13 cellular contexts compared by ENCODE assay signal in genomic region chr1:225691377-225691776, GRCh38. TPM values are rescaled to one million over a fixed set of nuclear protein-coding genes. Genes with fewer than 3 reads are reported as not detected.
DNase-seq lines count a peak whose midpoint lies in the region; ATAC-seq and TF ChIP-seq lines count a peak whose summit lies in the region.
"Had no signal": no experiment of that assay in that cellular context is flagged by ENCODE, and none has a peak within 500 bp of the region (broad histone marks: within the 10 kb centered on the region; RNA-seq: fewer than 3 reads in every experiment).

No MANE protein-coding gene starts in this region.

- no peaks in the 10 kb centered on the region for H3F3A ChIP-seq in GM23338 (replicated peaks; ENCODE audit: low read depth)
- H3F3A ChIP-seq in smooth muscle cell (ENCODE audit: low read depth): peaks cover 16% of the 10 kb centered on the region

- CTCF ChIA-PET in activated CD8-positive, alpha-beta memory T cell treated with anti-CD3 and anti-CD28 coated beads, Interleukin-2, amount 10 ng/mL, durations not matched to agents 7 days and 5 days (lab: Charles Lee): no interaction called here

- H3K36me3 Mint-ChIP-seq in GM23338 (ENCODE audit: low read depth) (no peaks in the 10 kb centered on the region; the same call in 2 of the 3 replicates), progenitor cell of endocrine pancreas (ENCODE audit: insufficient read depth) (no peaks in the 10 kb centered on the region)
- H3K36me3 Mint-ChIP-seq in activated CD8-positive, alpha-beta memory T cell treated with anti-CD3 and anti-CD28 coated beads, Interleukin-2, amount 10 ng/mL, durations not matched to agents 7 days and 5 days: no peaks in the 10 kb centered on the region
- H3K36me3 Mint-ChIP-seq: activated naive CD8-positive, alpha-beta T cell treated with anti-CD3 and anti-CD28 coated beads, Interleukin-2, amount 10 ng/mL, durations not matched to agents 7 days and 5 days had no signal

- H3K9me3 Mint-ChIP-seq in GM23338 (peaks cover 12% of the 10 kb centered on the region; the same call in 2 of the 3 replicates), progenitor cell of endocrine pancreas (ENCODE audit: low read depth) (peaks cover 11% of the 10 kb centered on the region)
- no peaks in the 10 kb centered on the region for H3K9me3 Mint-ChIP-seq in activated CD8-positive, alpha-beta memory T cell treated with anti-CD3 and anti-CD28 coated beads, Interleukin-2, amount 10 ng/mL, durations not matched to agents 7 days and 5 days (ENCODE audit: low read depth)
- H3K9me3 Mint-ChIP-seq: activated naive CD8-positive, alpha-beta T cell treated with anti-CD3 and anti-CD28 coated beads, Interleukin-2, amount 10 ng/mL, durations not matched to agents 7 days and 5 days had no signal

- H3K9me2 ChIP-seq in GM23338 (ENCODE audit: insufficient read depth): peaks cover 7% of the 10 kb centered on the region; the same call in 1 of the 2 replicates

- 54% methylated on average over 2 of the region's 2 CpGs for WGBS in smooth muscle cell (ENCODE audit: low lambda C conversion rate)

- no peak overlapping the region for H3K4me3 Mint-ChIP-seq in GM23338
- no peak overlapping the region for H3K4me3 Mint-ChIP-seq in progenitor cell of endocrine pancreas (ENCODE audit: low read depth)
- no peak overlapping the region for H3K4me3 Mint-ChIP-seq in activated CD8-positive, alpha-beta memory T cell treated with anti-CD3 and anti-CD28 coated beads, Interleukin-2, amount 10 ng/mL, durations not matched to agents 7 days and 5 days
- H3K4me3 Mint-ChIP-seq: activated naive CD8-positive, alpha-beta T cell treated with anti-CD3 and anti-CD28 coated beads, Interleukin-2, amount 10 ng/mL, durations not matched to agents 7 days and 5 days; naive thymus-derived CD4-positive, alpha-beta T cell had no signal

- H3K9ac ChIP-seq in smooth muscle cell (ENCODE audit: low read depth): peak overlapping the region; percentile 82

- no peak overlapping the region for H3K4me2 ChIP-seq in GM23338
- peak overlapping the region; percentile 78 for H3K4me2 ChIP-seq in smooth muscle cell

- ATAC-seq in GM23338 (no peak), GM19397 (IDR thresholded peaks at IDR 0.05; ENCODE audit: unreplicated experiment) (no peak)
- ATAC-seq in activated CD8-positive, alpha-beta memory T cell treated with anti-CD3 and anti-CD28 coated beads, Interleukin-2, amount 10 ng/mL, durations not matched to agents 7 days and 5 days: no peak
- ATAC-seq: naive thymus-derived CD4-positive, alpha-beta T cell had no signal

- H3K27ac ChIP-seq in GM23338 (ENCODE audit: low read depth) (no peak overlapping the region), right atrium auricular region (peak overlapping the region; percentile 8 to 21), smooth muscle cell (ENCODE audit: low read depth) (peak overlapping the region; percentile 96)

- H2AFZ ChIP-seq in GM23338: peak overlapping the region; percentile 29; the same call in 1 of the 2 replicates
- H2AFZ ChIP-seq in smooth muscle cell (ENCODE audit: low read depth): peak overlapping the region; percentile 34

- H3K27me3 ChIP-seq in GM23338 (ENCODE audit: insufficient read depth) (no peaks in the 10 kb centered on the region), right atrium auricular region (no peaks in the 10 kb centered on the region), smooth muscle cell (ENCODE audit: low read depth) (no peaks in the 10 kb centered on the region)

- no peak for DNase-seq in GM23338 (ENCODE audit: low spot score)
- peak; percentile 61 for DNase-seq in SHP77 treated with DMSO at 0.1 percent for 48 hours (lab: John Stamatoyannopoulos, UW)
- DNase-seq in right atrium auricular region (ENCODE audit: low spot score): peak; percentile 36
- DNase-seq in smooth muscle cell (lab: John Stamatoyannopoulos, UW; ENCODE audit: unreplicated experiment): no peak
- DNase-seq in progenitor cell of endocrine pancreas (ENCODE audit: low spot score, unreplicated experiment): no peak
- DNase-seq in NK-92 treated with Interleukin-12 subunit alpha and Interleukin-12 subunit beta, amount 100 ng/mL, for 24 hours (lab: John Stamatoyannopoulos, UW): no peak
- DNase-seq in activated CD8-positive, alpha-beta memory T cell treated with anti-CD3 and anti-CD28 coated beads, Interleukin-2, amount 10 ng/mL, durations not matched to agents 7 days and 5 days: no peak
- DNase-seq: activated naive CD8-positive, alpha-beta T cell treated with anti-CD3 and anti-CD28 coated beads, Interleukin-2, amount 10 ng/mL, durations not matched to agents 7 days and 5 days; effector memory CD4-positive, alpha-beta T cell; naive thymus-derived CD4-positive, alpha-beta T cell; NCI-H526 treated with DMSO at 0.1 percent for 48 hours had no signal

- H3K4me1 ChIP-seq in GM23338 (ENCODE audit: insufficient read depth) (no peaks in the 10 kb centered on the region), right atrium auricular region (peaks cover 0 to 54% of the 10 kb centered on the region in 2 donors), smooth muscle cell (ENCODE audit: low read depth) (peaks cover 5% of the 10 kb centered on the region)

- H3K4me1 Mint-ChIP-seq in GM23338 (no peaks in the 10 kb centered on the region), progenitor cell of endocrine pancreas (ENCODE audit: low read depth) (peaks cover 3% of the 10 kb centered on the region)
- no peaks in the 10 kb centered on the region for H3K4me1 Mint-ChIP-seq in activated CD8-positive, alpha-beta memory T cell treated with anti-CD3 and anti-CD28 coated beads, Interleukin-2, amount 10 ng/mL, durations not matched to agents 7 days and 5 days
- H3K4me1 Mint-ChIP-seq: naive thymus-derived CD4-positive, alpha-beta T cell had no signal

- H3K27me3 Mint-ChIP-seq in GM23338 (ENCODE audit: insufficient read depth, low read depth, poor library complexity): peaks cover 2% of the 10 kb centered on the region
- H3K27me3 Mint-ChIP-seq in progenitor cell of endocrine pancreas: peaks cover 3% of the 10 kb centered on the region
- peaks cover 4% of the 10 kb centered on the region for H3K27me3 Mint-ChIP-seq in activated CD8-positive, alpha-beta memory T cell treated with anti-CD3 and anti-CD28 coated beads, Interleukin-2, amount 10 ng/mL, durations not matched to agents 7 days and 5 days

- TF ChIP-seq CTCF in GM23338 (conservative IDR thresholded peaks at IDR 0.05; ENCODE audit: low read depth in 2 of 2) (no peak), right atrium auricular region (IDR thresholded peaks at IDR 0.05) (no peak), smooth muscle cell (IDR thresholded peaks at IDR 0.05; ENCODE audit: borderline replicate concordance, insufficient read depth, poor library complexity, severe bottlenecking) (no peak), progenitor cell of endocrine pancreas (IDR thresholded peaks at IDR 0.05; ENCODE audit: unreplicated experiment) (no peak)

- H4K20me1 ChIP-seq in GM23338 (replicated peaks; ENCODE audit: insufficient read depth) (no peaks in the 10 kb centered on the region), smooth muscle cell (ENCODE audit: low read depth) (no peaks in the 10 kb centered on the region)

- no peaks in the 10 kb centered on the region for H3K79me2 ChIP-seq in GM23338 (replicated peaks; ENCODE audit: insufficient read depth)
- H3K79me2 ChIP-seq in smooth muscle cell (ENCODE audit: low read depth): no peaks in the 10 kb centered on the region

- H3K27ac Mint-ChIP-seq in GM23338: no peak overlapping the region
- no peak overlapping the region for H3K27ac Mint-ChIP-seq in progenitor cell of endocrine pancreas
- H3K27ac Mint-ChIP-seq in activated CD8-positive, alpha-beta memory T cell treated with anti-CD3 and anti-CD28 coated beads, Interleukin-2, amount 10 ng/mL, durations not matched to agents 7 days and 5 days: no peak overlapping the region
- H3K27ac Mint-ChIP-seq: activated naive CD8-positive, alpha-beta T cell treated with anti-CD3 and anti-CD28 coated beads, Interleukin-2, amount 10 ng/mL, durations not matched to agents 7 days and 5 days; naive thymus-derived CD4-positive, alpha-beta T cell had no signal

- H3K4me3 ChIP-seq in GM23338: no peak overlapping the region
- H3K4me3 ChIP-seq in right atrium auricular region: no peak overlapping the region
- no peak overlapping the region for H3K4me3 ChIP-seq in smooth muscle cell

- H3K36me3 ChIP-seq in GM23338 (ENCODE audit: insufficient read depth) (no peaks in the 10 kb centered on the region; the same call in 1 of the 2 replicates), right atrium auricular region (no peaks in the 10 kb centered on the region), smooth muscle cell (ENCODE audit: low read depth) (no peaks in the 10 kb centered on the region)

- no peaks in the 10 kb centered on the region for H3K9me3 ChIP-seq in right atrium auricular region
- no peaks in the 10 kb centered on the region for H3K9me3 ChIP-seq in smooth muscle cell (replicated peaks; ENCODE audit: low read depth)

TF ChIP-seq in GM23338, 12 proteins besides CTCF, POLR2A, EP300 and RAD21 (continues in another document):
- TF ChIP-seq POLR2AphosphoS5 (IDR thresholded peaks at IDR 0.05; ENCODE audit: low read depth) (no peak), CREB1 (CRISPR knock-in tag; IDR thresholded peaks at IDR 0.05; ENCODE audit: low read depth) (no peak), EZH2phosphoT487 (IDR thresholded peaks at IDR 0.05; ENCODE audit: unreplicated experiment) (no peak)

RNA-seq across cellular contexts. Expression of gene ENAH, which starts 38.5 kb away (rescaled TPM):
- 184 and 196 TPM in 2 replicates for total RNA-seq in GM23338 (2014; rRNA removed; shearing (Covaris generic))
- polyA plus RNA-seq in GM23338 (2016; fragmentation: Nextera tagmentation; extraction: Ambion mirVana): 99.3 and 109 TPM in 2 replicates
- total RNA-seq in right atrium auricular region: 10 to 100 TPM; 50.5 to 59.5 TPM
- total RNA-seq in smooth muscle cell: 147 and 170 TPM in 2 replicates
- 39.3 and 70.5 TPM in 2 replicates for polyA plus RNA-seq in smooth muscle cell
- 213 and 217 TPM in 2 replicates for total RNA-seq in progenitor cell of endocrine pancreas
- not detected for total RNA-seq in activated CD8-positive, alpha-beta memory T cell treated with anti-CD3 and anti-CD28 coated beads, Interleukin-2, amount 10 ng/mL, durations not matched to agents 7 days and 5 days
- total RNA-seq: activated naive CD8-positive, alpha-beta T cell treated with anti-CD3 and anti-CD28 coated beads, Interleukin-2, amount 10 ng/mL, durations not matched to agents 7 days and 5 days; T-helper 1 cell treated with Interleukin-12 subunit alpha and Interleukin-12 subunit beta and Interleukin-4 antibody, amounts not matched to agents 30 ng/mL and 1 ng/mL, for 36 hours had no signal
- polyA plus RNA-seq: naive thymus-derived CD4-positive, alpha-beta T cell had no signal

Comparison
In these comparisons a context has a peak if more than half of its experiments do, and no peak if none do; other contexts are left out.
1. DNase-seq: peak in SHP77 treated with DMSO at 0.1 percent for 48 hours (single experiment) and right atrium auricular region (single experiment); none in GM23338 (single experiment), smooth muscle cell (single experiment), progenitor cell of endocrine pancreas (single experiment), NK-92 treated with Interleukin-12 subunit alpha and Interleukin-12 subunit beta, amount 100 ng/mL, for 24 hours (single experiment) and activated CD8-positive, alpha-beta memory T cell treated with anti-CD3 and anti-CD28 coated beads, Interleukin-2, amount 10 ng/mL, durations not matched to agents 7 days and 5 days (single experiment).
2. RNA of gene ENAH, which starts 38.5 kb away (total RNA-seq): 213 to 217 TPM in progenitor cell of endocrine pancreas, 184 to 196 TPM in GM23338, 147 to 170 TPM in smooth muscle cell and 50.5 to 59.5 TPM in right atrium auricular region; not detected in activated CD8-positive, alpha-beta memory T cell treated with anti-CD3 and anti-CD28 coated beads, Interleukin-2, amount 10 ng/mL, durations not matched to agents 7 days and 5 days; every median in the first group is over 10 times any median in the second.